Comparison of ENCODE assay signal across 24 cellular contexts in the genomic region with DNA sequence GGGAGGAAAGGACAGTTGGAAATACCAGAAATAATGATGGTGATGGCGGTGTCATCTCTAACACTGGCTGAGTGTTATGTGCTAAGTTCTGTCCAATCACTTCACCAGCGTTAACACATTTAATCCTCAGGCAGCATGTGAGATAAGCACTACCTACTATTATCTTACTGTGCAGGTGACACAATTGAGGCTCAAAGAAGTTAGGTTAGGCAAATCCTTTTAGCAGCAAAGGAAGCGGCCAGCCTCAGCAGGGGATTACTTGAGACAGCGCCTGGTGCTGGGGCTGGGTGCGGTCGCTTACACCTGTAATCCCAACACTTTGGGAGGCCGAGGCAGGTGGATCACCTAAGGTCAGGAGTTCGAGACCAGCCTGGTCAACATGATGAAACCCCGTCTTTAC.
"Had no signal": no experiment of that assay in that cellular context is flagged by ENCODE, and none has a peak within 500 bp of the region (broad histone marks: within the 10 kb centered on the region; RNA-seq: fewer than 3 reads in every experiment).

No MANE protein-coding gene starts in this region.

- H3K4me3 ChIP-seq: SK-N-MC had no signal

- ATAC-seq: activated CD4-positive, alpha-beta T cell treated with anti-CD3 and anti-CD28 coated beads for 36 hours; activated T-helper 17 cell treated with anti-CD3 and anti-CD28 coated beads, Interleukin-2, amount 50 U/mL, for 72 hours; Right ventricle myocardium inferior had no signal

- H3K27ac Mint-ChIP-seq: activated CD4-positive, alpha-beta memory T cell treated with anti-CD3 and anti-CD28 coated beads, Interleukin-2, amount 10 ng/mL, durations not matched to agents 7 days and 5 days; activated CD4-positive, alpha-beta T cell treated with anti-CD3 and anti-CD28 coated beads for 36 hours; activated naive CD4-positive, alpha-beta T cell treated with anti-CD3 and anti-CD28 coated beads for 36 hours; activated naive CD8-positive, alpha-beta T cell; activated T-helper 17 cell treated with anti-CD3 and anti-CD28 coated beads, Interleukin-2, amount 50 U/mL, for 72 hours had no signal

- H3K9me3 Mint-ChIP-seq: activated CD4-positive, alpha-beta memory T cell treated with anti-CD3 and anti-CD28 coated beads, Interleukin-2, amount 10 ng/mL, durations not matched to agents 7 days and 5 days; activated naive CD4-positive, alpha-beta T cell treated with anti-CD3 and anti-CD28 coated beads for 36 hours; activated T-helper 17 cell treated with anti-CD3 and anti-CD28 coated beads, Interleukin-2, amount 50 U/mL, for 72 hours; central memory CD8-positive, alpha-beta T cell had no signal

- H3K4me3 Mint-ChIP-seq: activated CD4-positive, alpha-beta memory T cell treated with anti-CD3 and anti-CD28 coated beads, Interleukin-2, amount 10 ng/mL, durations not matched to agents 7 days and 5 days; activated CD4-positive, alpha-beta T cell treated with anti-CD3 and anti-CD28 coated beads for 36 hours; activated naive CD4-positive, alpha-beta T cell treated with anti-CD3 and anti-CD28 coated beads for 36 hours; activated naive CD8-positive, alpha-beta T cell; activated T-helper 17 cell treated with anti-CD3 and anti-CD28 coated beads, Interleukin-2, amount 50 U/mL, for 72 hours; brain; central memory CD8-positive, alpha-beta T cell had no signal

- H3K4me1 Mint-ChIP-seq: activated CD4-positive, alpha-beta memory T cell treated with anti-CD3 and anti-CD28 coated beads, Interleukin-2, amount 10 ng/mL, durations not matched to agents 7 days and 5 days; activated CD4-positive, alpha-beta T cell treated with anti-CD3 and anti-CD28 coated beads for 36 hours; activated T-helper 17 cell treated with anti-CD3 and anti-CD28 coated beads, Interleukin-2, amount 50 U/mL, for 72 hours; central memory CD8-positive, alpha-beta T cell had no signal

- H3K27me3 Mint-ChIP-seq: brain had no signal

- DNase-seq: activated CD4-positive, alpha-beta memory T cell treated with anti-CD3 and anti-CD28 coated beads, Interleukin-2, amount 10 ng/mL, durations not matched to agents 7 days and 5 days; activated CD4-positive, alpha-beta T cell treated with anti-CD3 and anti-CD28 coated beads for 36 hours; activated CD4-positive, alpha-beta T cell treated with anti-CD3 and anti-CD28 coated beads, Interleukin-2, amount 50 U/mL, for 1 hour; activated gamma-delta T cell; activated naive CD4-positive, alpha-beta T cell treated with anti-CD3 and anti-CD28 coated beads for 36 hours; activated T-cell treated with anti-CD3 and anti-CD28 coated beads for 4 hours; activated T-cell treated with anti-CD3 and anti-CD28 coated beads, Interleukin-2, amount 50 U/mL, for 48 hours; amygdala; Kasumi-1; KBM-7; NCI-H1048; NCI-H146; NCI-H1930; NCI-H2171 treated with DMSO at 0.1 percent for 48 hours; NCI-H226; NCI-H510A; NCI-H526 treated with DMSO at 0.1 percent for 48 hours; T-helper 1 cell had no signal

- H3K27ac ChIP-seq: SK-N-MC had no signal

- H3K36me3 Mint-ChIP-seq: activated naive CD8-positive, alpha-beta T cell; brain had no signal
